10 cellular contexts compared by ENCODE assay signal in the genomic region with DNA sequence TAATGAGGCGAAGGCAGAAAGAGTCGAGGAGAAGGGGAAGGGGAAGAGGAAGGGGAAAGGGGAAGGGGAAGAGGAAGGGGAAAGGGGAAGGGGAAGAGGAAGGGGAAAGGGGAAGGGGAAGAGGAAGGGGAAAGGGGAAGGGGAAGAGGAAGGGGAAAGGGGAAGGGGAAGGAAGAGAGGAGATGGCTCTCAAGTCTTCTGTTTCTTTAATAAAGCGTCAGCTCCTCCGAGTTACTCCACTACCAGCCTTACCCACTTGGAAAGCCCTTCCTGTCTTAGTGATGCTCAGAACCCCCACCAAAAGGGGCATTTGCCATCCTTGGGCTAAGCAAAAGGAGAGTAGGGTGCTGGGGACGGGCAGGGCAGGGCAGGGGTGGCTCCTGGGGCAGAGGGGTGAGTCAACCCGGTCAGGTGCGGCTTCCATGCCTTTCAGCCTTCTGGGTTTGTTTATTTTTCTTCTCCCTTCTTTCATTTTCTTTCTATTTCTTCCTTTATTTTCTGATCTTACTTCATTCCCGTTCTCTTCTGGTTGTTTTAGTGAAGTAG. TPM values are rescaled to one million over a fixed set of nuclear protein-coding genes. Genes with fewer than 3 reads are reported as not detected.
DNase-seq lines count a peak whose midpoint lies in the region; ATAC-seq, FAIRE-seq and TF ChIP-seq lines count a peak whose summit lies in the region.
"Had no signal": no experiment of that assay in that cellular context is flagged by ENCODE, and none has a peak within 500 bp of the region (broad histone marks: within the 10 kb centered on the region; RNA-seq: fewer than 3 reads in every experiment).

No MANE protein-coding gene starts in this region.

- no peaks in the 10 kb centered on the region for H3K9me3 ChIP-seq in suprapubic skin

- H3K27me3 Mint-ChIP-seq in activated CD4-positive, alpha-beta T cell treated with anti-CD3 and anti-CD28 coated beads for 36 hours = peaks cover 14% of the 10 kb centered on the region
- H3K27me3 Mint-ChIP-seq in activated naive CD8-positive, alpha-beta T cell treated with anti-CD3 and anti-CD28 coated beads, Interleukin-2, amount 50 U/mL, for 24 hours = peaks cover 18% of the 10 kb centered on the region
- H3K27me3 Mint-ChIP-seq in memory B cell = peaks cover 2% of the 10 kb centered on the region

- FAIRE-seq in GM19239 (lab: Jason Lieb, UNC) (no peak), HTR-8/SVneo (lab: Jason Lieb, UNC) (no peak)
- FAIRE-seq: keratinocyte had no signal

- H3K27ac ChIP-seq in suprapubic skin = no peak overlapping the region
- H3K27ac ChIP-seq: SK-N-MC had no signal

- TF ChIP-seq EP300 in suprapubic skin (IDR thresholded peaks at IDR 0.05) = no peak

- TF ChIP-seq CTCF in suprapubic skin (IDR thresholded peaks at IDR 0.05) = no peak

- no peak overlapping the region for H3K27ac Mint-ChIP-seq in activated CD4-positive, alpha-beta T cell treated with anti-CD3 and anti-CD28 coated beads for 36 hours
- H3K27ac Mint-ChIP-seq in activated naive CD8-positive, alpha-beta T cell treated with anti-CD3 and anti-CD28 coated beads, Interleukin-2, amount 50 U/mL, for 24 hours = peak overlapping the region; percentile 37
- H3K27ac Mint-ChIP-seq in memory B cell = peak overlapping the region; percentile 50

- peaks cover 32% of the 10 kb centered on the region for H3K27me3 ChIP-seq in suprapubic skin

- no peak for TF ChIP-seq POLR2A in suprapubic skin (IDR thresholded peaks at IDR 0.05)

- WGBS in suprapubic skin = 50% methylated on average over 8 of the region's 8 CpGs

- intact Hi-C loops in activated CD4-positive, alpha-beta T cell treated with anti-CD3 and anti-CD28 coated beads for 36 hours (cut with DNase I, micrococcal nuclease) = loop anchor here in 1 of 2 experiments (10.0 kb wide), 2 partner anchors 311 to 1081 kb away; no protein-coding TSS in a partner anchor

- peak; percentile 16 for DNase-seq in activated CD4-positive, alpha-beta T cell treated with anti-CD3 and anti-CD28 coated beads for 36 hours
- DNase-seq in activated CD4-positive, alpha-beta T cell treated with anti-CD3 and anti-CD28 coated beads, Interleukin-2, amount 50 U/mL, for 48 hours = no peak
- DNase-seq in activated naive CD8-positive, alpha-beta T cell treated with anti-CD3 and anti-CD28 coated beads, Interleukin-2, amount 50 U/mL, for 24 hours = no peak
- DNase-seq in memory B cell (ENCODE audit: low spot score in 2 of 2) (no peak), suprapubic skin (ENCODE audit: low spot score in 2 of 2) (no peak), GM19239 (ENCODE audit: insufficient read length, low spot score) (no peak), HTR-8/SVneo (ENCODE audit: insufficient read length, low spot score) (no peak)

- peaks cover 17% of the 10 kb centered on the region for H3K4me1 ChIP-seq in suprapubic skin

- POLR2A ChIA-PET in activated CD4-positive, alpha-beta T cell treated with anti-CD3 and anti-CD28 coated beads for 36 hours (lab: Charles Lee) = no interaction called here

- H3K4me3 ChIP-seq in suprapubic skin = peak overlapping the region; percentile 59
- H3K4me3 ChIP-seq: SK-N-MC had no signal

- H3K36me3 Mint-ChIP-seq in activated CD4-positive, alpha-beta T cell treated with anti-CD3 and anti-CD28 coated beads for 36 hours (ENCODE audit: low read depth) = no peaks in the 10 kb centered on the region
- H3K36me3 Mint-ChIP-seq in activated naive CD8-positive, alpha-beta T cell treated with anti-CD3 and anti-CD28 coated beads, Interleukin-2, amount 50 U/mL, for 24 hours (ENCODE audit: low read depth) = peaks cover 6% of the 10 kb centered on the region
- no peaks in the 10 kb centered on the region for H3K36me3 Mint-ChIP-seq in memory B cell

- peaks cover 43% of the 10 kb centered on the region for H3K4me1 Mint-ChIP-seq in activated CD4-positive, alpha-beta T cell treated with anti-CD3 and anti-CD28 coated beads for 36 hours
- peaks cover 48% of the 10 kb centered on the region for H3K4me1 Mint-ChIP-seq in activated naive CD8-positive, alpha-beta T cell treated with anti-CD3 and anti-CD28 coated beads, Interleukin-2, amount 50 U/mL, for 24 hours
- H3K4me1 Mint-ChIP-seq in memory B cell = peaks cover 28% of the 10 kb centered on the region

- no peaks in the 10 kb centered on the region for H3K36me3 ChIP-seq in suprapubic skin

- no peaks in the 10 kb centered on the region for H3K9me3 Mint-ChIP-seq in activated CD4-positive, alpha-beta T cell treated with anti-CD3 and anti-CD28 coated beads for 36 hours (ENCODE audit: low read depth)
- peaks cover 5% of the 10 kb centered on the region for H3K9me3 Mint-ChIP-seq in activated naive CD8-positive, alpha-beta T cell treated with anti-CD3 and anti-CD28 coated beads, Interleukin-2, amount 50 U/mL, for 24 hours
- peaks cover 4% of the 10 kb centered on the region for H3K9me3 Mint-ChIP-seq in memory B cell

- ATAC-seq in activated CD4-positive, alpha-beta T cell treated with anti-CD3 and anti-CD28 coated beads for 36 hours = no peak
- ATAC-seq in activated naive CD8-positive, alpha-beta T cell treated with anti-CD3 and anti-CD28 coated beads, Interleukin-2, amount 50 U/mL, for 24 hours = no peak
- no peak for ATAC-seq in memory B cell (ENCODE audit: low read depth)
- no peak for ATAC-seq in HG03460 (IDR thresholded peaks at IDR 0.05; ENCODE audit: unreplicated experiment)

- CTCF ChIA-PET in activated CD4-positive, alpha-beta T cell treated with anti-CD3 and anti-CD28 coated beads for 36 hours (lab: Charles Lee) = interaction anchor here (0.6 kb wide), 1 partner anchor 359 kb away, joined by 4 read pairs; no protein-coding TSS in a partner anchor

- no peak overlapping the region for H3K4me3 Mint-ChIP-seq in activated CD4-positive, alpha-beta T cell treated with anti-CD3 and anti-CD28 coated beads for 36 hours
- H3K4me3 Mint-ChIP-seq in activated naive CD8-positive, alpha-beta T cell treated with anti-CD3 and anti-CD28 coated beads, Interleukin-2, amount 50 U/mL, for 24 hours = peak overlapping the region; percentile 70
- peak overlapping the region; percentile 62 for H3K4me3 Mint-ChIP-seq in memory B cell

RNA-seq across cellular contexts. Expression of a gene that starts 0.5 kb away (rescaled TPM):
- 1 to 10 TPM; 2.2 to 3.7 TPM for total RNA-seq in activated CD4-positive, alpha-beta T cell treated with anti-CD3 and anti-CD28 coated beads for 36 hours
- total RNA-seq in suprapubic skin = 1 to 10 TPM in 3 of 4 donors, under 1 TPM in 1; 0.45 to 2.6 (median 1.6) TPM
